In genomic region chr9:134707731-134708671, GRCh38 we compare ENCODE assay signal across 13 cellular contexts.
DNase-seq lines count a peak whose midpoint lies in the region; ATAC-seq and TF ChIP-seq lines count a peak whose summit lies in the region.
"Had no signal": no experiment of that assay in that cellular context is flagged by ENCODE, and none has a peak within 500 bp of the region (broad histone marks: within the 10 kb centered on the region; RNA-seq: fewer than 3 reads in every experiment).

No MANE protein-coding gene starts in this region.

- H2BK120ac ChIP-seq in neuronal stem cell (ENCODE audit: low read depth, low read length): no peak overlapping the region

- no peaks in the 10 kb centered on the region for H3K9me3 Mint-ChIP-seq in activated T-helper 17 cell treated with anti-CD3 and anti-CD28 coated beads, Interleukin-2, amount 50 U/mL, for 72 hours

- peak overlapping the region; percentile 10 for H2BK12ac ChIP-seq in neuronal stem cell (ENCODE audit: low read length)

- peak; percentile 31 for DNase-seq in NCI-H345 (lab: John Stamatoyannopoulos, UW)
- no peak for DNase-seq in NCI-H345 treated with DMSO at 0.1 percent for 48 hours (lab: John Stamatoyannopoulos, UW; ENCODE audit: unreplicated experiment)
- DNase-seq in esophagus muscularis mucosa (ENCODE audit: extremely low spot score): no peak
- DNase-seq in neuronal stem cell (ENCODE audit: low spot score): no peak
- no peak for DNase-seq in upper lobe of right lung
- no peak for DNase-seq in effector memory CD4-positive, alpha-beta T cell
- DNase-seq: activated CD4-positive, alpha-beta T cell treated with anti-CD3 and anti-CD28 coated beads, Interleukin-2, amount 50 U/mL, for 4 hours; activated gamma-delta T cell; stimulated activated naive CD8-positive, alpha-beta T cell treated with anti-CD3 and anti-CD28 coated beads, Interleukin-15, Interleukin-2, amounts not matched to agents 100 U/mL and 50 U/mL, for 24 hours had no signal

- peaks cover 2% of the 10 kb centered on the region for H3K79me1 ChIP-seq in neuronal stem cell (ENCODE audit: low read depth, low read length)

- H4K91ac ChIP-seq in neuronal stem cell (ENCODE audit: low read depth, low read length, poor library complexity): no peak overlapping the region

- H3K36me3 ChIP-seq in esophagus muscularis mucosa (no peaks in the 10 kb centered on the region), neuronal stem cell (replicated peaks in 1 of 2; ENCODE audit: control insufficient read depth in 2 of 2, insufficient read depth in 2 of 2, low read length in 2 of 2) (no peaks in the 10 kb centered on the region), upper lobe of right lung (no peaks in the 10 kb centered on the region)
- H3K36me3 ChIP-seq in effector memory CD4-positive, alpha-beta T cell (ENCODE audit: control insufficient read depth, insufficient read depth, low read length): no peaks in the 10 kb centered on the region
- H3K36me3 ChIP-seq: breast epithelium had no signal

- H3K18ac ChIP-seq in neuronal stem cell (ENCODE audit: low read length): peak overlapping the region; percentile 87

- H3K9ac ChIP-seq in neuronal stem cell (ENCODE audit: low read depth, low read length, poor library complexity): peak overlapping the region; percentile 44

- no peak overlapping the region for H3K4me3 Mint-ChIP-seq in activated T-helper 17 cell treated with anti-CD3 and anti-CD28 coated beads, Interleukin-2, amount 50 U/mL, for 72 hours

- ATAC-seq in upper lobe of right lung (no peak), HG03280 (IDR thresholded peaks at IDR 0.05; ENCODE audit: unreplicated experiment) (no peak)
- ATAC-seq in activated T-helper 17 cell treated with anti-CD3 and anti-CD28 coated beads, Interleukin-2, amount 50 U/mL, for 72 hours (replicated peaks): no peak
- ATAC-seq: HCT116; stimulated activated naive CD8-positive, alpha-beta T cell treated with anti-CD3 and anti-CD28 coated beads, Interleukin-15, Interleukin-2, amounts not matched to agents 100 U/mL and 50 U/mL, for 24 hours had no signal

- peaks cover 57 to 94% (median 93%) of the 10 kb centered on the region in 4 donors for H3K4me1 ChIP-seq in esophagus muscularis mucosa
- H3K4me1 ChIP-seq in neuronal stem cell (ENCODE audit: control insufficient read depth in 2 of 2, insufficient read depth in 1 of 2, low read depth in 1 of 2, low read length in 2 of 2): peaks cover 0 to 3% of the 10 kb centered on the region in 2 donors
- peaks cover 22% of the 10 kb centered on the region for H3K4me1 ChIP-seq in upper lobe of right lung
- no peaks in the 10 kb centered on the region for H3K4me1 ChIP-seq in effector memory CD4-positive, alpha-beta T cell (ENCODE audit: control insufficient read depth, insufficient read depth, low read length, poor library complexity, severe bottlenecking)
- H3K4me1 ChIP-seq: breast epithelium had no signal

- H3K4me3 ChIP-seq in esophagus muscularis mucosa (no peak overlapping the region), neuronal stem cell (ENCODE audit: low read length in 2 of 2) (no peak overlapping the region), upper lobe of right lung (no peak overlapping the region)
- H3K4me3 ChIP-seq in effector memory CD4-positive, alpha-beta T cell (ENCODE audit: insufficient read depth, low read depth, low read length, poor library complexity, severe bottlenecking): no peak overlapping the region
- H3K4me3 ChIP-seq: breast epithelium had no signal

- H3K9me3 ChIP-seq in esophagus muscularis mucosa: no peaks in the 10 kb centered on the region
- H3K9me3 ChIP-seq in neuronal stem cell (replicated peaks in 1 of 2; ENCODE audit: control insufficient read depth in 2 of 2, insufficient read depth in 1 of 2, low read depth in 1 of 2, low read length in 2 of 2): peaks cover 0 to 2% of the 10 kb centered on the region in 2 donors
- no peaks in the 10 kb centered on the region for H3K9me3 ChIP-seq in upper lobe of right lung
- H3K9me3 ChIP-seq in effector memory CD4-positive, alpha-beta T cell (ENCODE audit: control insufficient read depth, low read length): no peaks in the 10 kb centered on the region
- H3K9me3 ChIP-seq: breast epithelium had no signal

- 76% methylated on average over 5 of the region's 32 CpGs for WGBS in esophagus muscularis mucosa
- WGBS in neuronal stem cell (ENCODE audit: extremely low coverage in 2 of 2, insufficient read length in 2 of 2, insufficient replicate concordance in 1 of 2), 2 donors: no CpG with 5 or more reads among the region's 32 CpGs

- H3K4me1 Mint-ChIP-seq in activated T-helper 17 cell treated with anti-CD3 and anti-CD28 coated beads, Interleukin-2, amount 50 U/mL, for 72 hours: no peaks in the 10 kb centered on the region

- H3K14ac ChIP-seq in neuronal stem cell (ENCODE audit: low read length): peak overlapping the region; percentile 94

- no peak for TF ChIP-seq EP300 in esophagus muscularis mucosa (IDR thresholded peaks at IDR 0.05)

- no peak overlapping the region for H3K4ac ChIP-seq in neuronal stem cell (ENCODE audit: low read length)

- H2AFZ ChIP-seq in neuronal stem cell (ENCODE audit: low read length): no peak overlapping the region

- H3K27ac ChIP-seq in esophagus muscularis mucosa (replicated peaks in 1 of 4) (peak overlapping the region; percentile 87 to 93 (median 91)), neuronal stem cell (replicated peaks; ENCODE audit: low read length) (no peak overlapping the region), upper lobe of right lung (peak overlapping the region; percentile 65)
- no peak overlapping the region for H3K27ac ChIP-seq in effector memory CD4-positive, alpha-beta T cell (ENCODE audit: insufficient read depth, low read length, poor library complexity, severe bottlenecking)

- H4K8ac ChIP-seq in neuronal stem cell (ENCODE audit: low read depth, low read length): no peak overlapping the region

- no peak overlapping the region for H2BK5ac ChIP-seq in neuronal stem cell (ENCODE audit: low read length)

- no peaks in the 10 kb centered on the region for H3K36me3 Mint-ChIP-seq in activated T-helper 17 cell treated with anti-CD3 and anti-CD28 coated beads, Interleukin-2, amount 50 U/mL, for 72 hours (ENCODE audit: low read depth)

- H3K27ac Mint-ChIP-seq in activated T-helper 17 cell treated with anti-CD3 and anti-CD28 coated beads, Interleukin-2, amount 50 U/mL, for 72 hours: no peak overlapping the region

- no peak overlapping the region for H3K4me2 ChIP-seq in neuronal stem cell (ENCODE audit: insufficient read depth, low read length, poor library complexity, severe bottlenecking)

- TF ChIP-seq CTCF in esophagus muscularis mucosa (IDR thresholded peaks at IDR 0.05) (no peak), upper lobe of right lung (IDR thresholded peaks at IDR 0.05) (no peak)

- intact Hi-C loops in esophagus muscularis mucosa (cut with DNase I) (no loop called here), upper lobe of right lung (cut with DNase I) (no loop called here)

- no peak overlapping the region for H2BK15ac ChIP-seq in neuronal stem cell (ENCODE audit: low read length)

- H3K23ac ChIP-seq in neuronal stem cell (ENCODE audit: low read depth, low read length, poor library complexity): peak overlapping the region; percentile 55

- H3K27me3 ChIP-seq in esophagus muscularis mucosa (no peaks in the 10 kb centered on the region), neuronal stem cell (ENCODE audit: control insufficient read depth in 3 of 3, insufficient read depth in 3 of 3, low read depth in 1 of 3, low read length in 3 of 3) (peaks cover 0 to 3% (median 0%) of the 10 kb centered on the region in 3 experiments), upper lobe of right lung (no peaks in the 10 kb centered on the region)
- H3K27me3 ChIP-seq in effector memory CD4-positive, alpha-beta T cell (replicated peaks; ENCODE audit: control insufficient read depth, insufficient read depth, low read length, poor library complexity, severe bottlenecking): no peaks in the 10 kb centered on the region

- H3K27me3 Mint-ChIP-seq in activated T-helper 17 cell treated with anti-CD3 and anti-CD28 coated beads, Interleukin-2, amount 50 U/mL, for 72 hours: no peaks in the 10 kb centered on the region

- peak overlapping the region; percentile 88 for H2AK5ac ChIP-seq in neuronal stem cell (ENCODE audit: low read depth, low read length)

- no peak for TF ChIP-seq POLR2A in esophagus muscularis mucosa (IDR thresholded peaks at IDR 0.05; ENCODE audit: low read depth)

Comparison
In these comparisons a context has a peak if more than half of its experiments do, and no peak if none do; other contexts are left out.
1. H3K27ac ChIP-seq: peak in esophagus muscularis mucosa (4 of 4) and upper lobe of right lung (single experiment); none in neuronal stem cell (single experiment) and effector memory CD4-positive, alpha-beta T cell (single experiment).